ENCODE assay signal across 14 cellular contexts in the genomic region with DNA sequence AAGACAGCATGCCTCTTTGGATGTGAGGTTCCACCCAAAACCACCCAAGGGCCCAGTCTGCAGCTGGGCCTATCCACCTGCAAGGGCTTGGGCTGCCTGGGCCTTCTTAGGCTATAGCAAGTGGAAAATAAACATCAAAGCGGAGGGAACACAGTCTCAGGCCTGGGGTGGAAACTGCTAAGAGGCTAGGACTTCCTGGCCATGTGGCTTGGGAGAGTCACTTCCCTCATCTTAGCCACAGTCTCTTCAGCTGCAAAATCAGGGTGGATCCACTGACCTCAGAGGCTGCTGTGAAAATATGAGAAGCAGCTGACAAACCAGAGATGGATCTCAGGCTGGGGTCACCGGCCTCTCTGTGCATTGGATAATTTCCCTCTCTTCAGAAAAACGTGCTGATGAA. TPM values are rescaled to one million over a fixed set of nuclear protein-coding genes. Genes with fewer than 3 reads are reported as not detected.
DNase-seq lines count a peak whose midpoint lies in the region; ATAC-seq and TF ChIP-seq lines count a peak whose summit lies in the region.
"Had no signal": no experiment of that assay in that cellular context is flagged by ENCODE, and none has a peak within 500 bp of the region (broad histone marks: within the 10 kb centered on the region; RNA-seq: fewer than 3 reads in every experiment).

No MANE protein-coding gene starts in this region.

- no peak for DNase-seq in CD4-positive, alpha-beta memory T cell
- DNase-seq in Jurkat, Clone E6-1 (ENCODE audit: low read depth, low spot score): peak; percentile 32
- peak; percentile 15 for DNase-seq in activated CD4-positive, alpha-beta memory T cell treated with anti-CD3 and anti-CD28 coated beads for 36 hours
- DNase-seq in naive thymus-derived CD4-positive, alpha-beta T cell: no peak
- DNase-seq in G401 (ENCODE audit: low spot score) (no peak), ecto neural progenitor cell (ENCODE audit: low spot score) (no peak), progenitor cell of endocrine pancreas (ENCODE audit: low spot score, unreplicated experiment) (no peak)
- DNase-seq: activated T-cell treated with anti-CD3 and anti-CD28 coated beads, Interleukin-2, amount 50 U/mL, for 1 hour; brain microvascular endothelial cell; NCI-H2081; stimulated activated CD4-positive, alpha-beta T cell treated with anti-CD3 and anti-CD28 coated beads, Interleukin-4, amount 100 ng/mL, for 4 hours had no signal

- intact Hi-C loops in CD4-positive, alpha-beta memory T cell (cut with micrococcal nuclease): no loop called here
- intact Hi-C loops in activated CD4-positive, alpha-beta memory T cell treated with anti-CD3 and anti-CD28 coated beads for 36 hours (cut with micrococcal nuclease): no loop called here
- intact Hi-C loops in naive thymus-derived CD4-positive, alpha-beta T cell (cut with micrococcal nuclease): loop anchor here in 1 of 2 donors (5.0 kb wide), 1 partner anchor 49 kb away; a partner anchor contains a TSS

- in situ Hi-C loops in G401 (cut with HindIII; ENCODE audit: low sequenced_read_pairs): no loop called here

- CTCF ChIA-PET in CD4-positive, alpha-beta memory T cell (lab: Charles Lee; ENCODE audit: partially characterized antibody): no interaction called here
- CTCF ChIA-PET in activated CD4-positive, alpha-beta memory T cell treated with anti-CD3 and anti-CD28 coated beads for 36 hours (lab: Charles Lee): interaction anchor here (1.3 kb wide), 1 partner anchor 40 kb away, joined by 5 read pairs; no protein-coding TSS in a partner anchor
- CTCF ChIA-PET in naive thymus-derived CD4-positive, alpha-beta T cell (lab: Charles Lee): interaction anchor here (0.7 kb wide), 1 partner anchor 40 kb away, joined by 3 read pairs; no protein-coding TSS in a partner anchor

- peaks cover 22% of the 10 kb centered on the region for H3K36me3 ChIP-seq in CD4-positive, alpha-beta memory T cell (ENCODE audit: insufficient read depth, low read length)
- H3K36me3 ChIP-seq in naive thymus-derived CD4-positive, alpha-beta T cell (ENCODE audit: control insufficient read depth in 2 of 3, insufficient read depth in 3 of 3, low read length in 3 of 3): peaks cover 0 to 38% (median 10%) of the 10 kb centered on the region in 3 experiments
- H3K36me3 ChIP-seq: prostate gland had no signal

- ATAC-seq in naive thymus-derived CD4-positive, alpha-beta T cell: peak; percentile 79
- ATAC-seq in HG03175 (IDR thresholded peaks at IDR 0.05; ENCODE audit: unreplicated experiment): no peak

- no peak overlapping the region for H3K4me3 ChIP-seq in CD4-positive, alpha-beta memory T cell (ENCODE audit: low read length in 2 of 2)
- H3K4me3 ChIP-seq in Jurkat, Clone E6-1 (ENCODE audit: low read length): no peak overlapping the region
- no peak overlapping the region for H3K4me3 ChIP-seq in naive thymus-derived CD4-positive, alpha-beta T cell (ENCODE audit: low read length)
- H3K4me3 ChIP-seq: hepatocyte, prostate gland had no signal

- H3K36me3 Mint-ChIP-seq in CD4-positive, alpha-beta memory T cell: peaks cover 17 to 36% of the 10 kb centered on the region in 2 donors
- peaks cover 17% of the 10 kb centered on the region for H3K36me3 Mint-ChIP-seq in activated CD4-positive, alpha-beta memory T cell treated with anti-CD3 and anti-CD28 coated beads for 36 hours
- H3K36me3 Mint-ChIP-seq in naive thymus-derived CD4-positive, alpha-beta T cell: peaks cover 3 to 25% (median 9%) of the 10 kb centered on the region in 5 donors
- no peaks in the 10 kb centered on the region for H3K36me3 Mint-ChIP-seq in progenitor cell of endocrine pancreas (ENCODE audit: insufficient read depth)

- POLR2A ChIA-PET in CD4-positive, alpha-beta memory T cell (lab: Charles Lee; ENCODE audit: partially characterized antibody): interaction anchor here (1.1 kb wide), 1 partner anchor 58 kb away, joined by 3 read pairs; no protein-coding TSS in a partner anchor
- POLR2A ChIA-PET in activated CD4-positive, alpha-beta memory T cell treated with anti-CD3 and anti-CD28 coated beads for 36 hours (lab: Charles Lee): no interaction called here
- POLR2A ChIA-PET in naive thymus-derived CD4-positive, alpha-beta T cell (lab: Charles Lee): no interaction called here

- no peak overlapping the region for H3K27ac ChIP-seq in CD4-positive, alpha-beta memory T cell (ENCODE audit: low read depth, low read length)
- no peak overlapping the region for H3K27ac ChIP-seq in naive thymus-derived CD4-positive, alpha-beta T cell (ENCODE audit: low read depth, low read length)
- H3K27ac ChIP-seq: brain microvascular endothelial cell, hepatocyte, prostate gland had no signal

- H3K4me3 Mint-ChIP-seq in CD4-positive, alpha-beta memory T cell: no peak overlapping the region
- no peak overlapping the region for H3K4me3 Mint-ChIP-seq in activated CD4-positive, alpha-beta memory T cell treated with anti-CD3 and anti-CD28 coated beads for 36 hours
- H3K4me3 Mint-ChIP-seq in naive thymus-derived CD4-positive, alpha-beta T cell: no peak overlapping the region
- no peak overlapping the region for H3K4me3 Mint-ChIP-seq in progenitor cell of endocrine pancreas (ENCODE audit: low read depth)

- peaks cover 17 to 31% (median 23%) of the 10 kb centered on the region in 4 donors for H3K4me1 Mint-ChIP-seq in CD4-positive, alpha-beta memory T cell
- H3K4me1 Mint-ChIP-seq in activated CD4-positive, alpha-beta memory T cell treated with anti-CD3 and anti-CD28 coated beads for 36 hours (ENCODE audit: low read depth): peaks cover 25% of the 10 kb centered on the region
- peaks cover 4 to 51% (median 13%) of the 10 kb centered on the region in 7 donors for H3K4me1 Mint-ChIP-seq in naive thymus-derived CD4-positive, alpha-beta T cell
- H3K4me1 Mint-ChIP-seq in progenitor cell of endocrine pancreas (ENCODE audit: low read depth): no peaks in the 10 kb centered on the region

- no peaks in the 10 kb centered on the region for H3K27me3 ChIP-seq in CD4-positive, alpha-beta memory T cell (ENCODE audit: insufficient read depth, low read length)
- no peaks in the 10 kb centered on the region for H3K27me3 ChIP-seq in naive thymus-derived CD4-positive, alpha-beta T cell (ENCODE audit: control insufficient read depth in 2 of 2, insufficient read depth in 2 of 2, low read length in 2 of 2)
- H3K27me3 ChIP-seq: brain microvascular endothelial cell, hepatocyte had no signal

- H3K27me3 Mint-ChIP-seq in CD4-positive, alpha-beta memory T cell: no peaks in the 10 kb centered on the region
- H3K27me3 Mint-ChIP-seq in activated CD4-positive, alpha-beta memory T cell treated with anti-CD3 and anti-CD28 coated beads for 36 hours: no peaks in the 10 kb centered on the region
- H3K27me3 Mint-ChIP-seq in naive thymus-derived CD4-positive, alpha-beta T cell: no peaks in the 10 kb centered on the region
- no peaks in the 10 kb centered on the region for H3K27me3 Mint-ChIP-seq in progenitor cell of endocrine pancreas

- no peaks in the 10 kb centered on the region for H3K9me3 ChIP-seq in CD4-positive, alpha-beta memory T cell (ENCODE audit: control insufficient read depth in 1 of 2, low read length in 2 of 2)
- no peaks in the 10 kb centered on the region for H3K9me3 ChIP-seq in naive thymus-derived CD4-positive, alpha-beta T cell (ENCODE audit: control insufficient read depth in 2 of 3, low read length in 3 of 3)
- H3K9me3 ChIP-seq: prostate gland had no signal

- TF ChIP-seq CTCF in progenitor cell of endocrine pancreas (IDR thresholded peaks at IDR 0.05; ENCODE audit: unreplicated experiment): no peak

- H3K27ac Mint-ChIP-seq in CD4-positive, alpha-beta memory T cell: peak overlapping the region in 4 of 7 donors; percentile 24 to 92 (median 62)
- H3K27ac Mint-ChIP-seq in activated CD4-positive, alpha-beta memory T cell treated with anti-CD3 and anti-CD28 coated beads for 36 hours: no peak overlapping the region
- peak overlapping the region in 5 of 9 donors; percentile 12 to 49 (median 42) for H3K27ac Mint-ChIP-seq in naive thymus-derived CD4-positive, alpha-beta T cell
- H3K27ac Mint-ChIP-seq in progenitor cell of endocrine pancreas: no peak overlapping the region

- H3K4me1 ChIP-seq in CD4-positive, alpha-beta memory T cell (ENCODE audit: insufficient read depth, low read length): peaks cover 15% of the 10 kb centered on the region
- peaks cover 0 to 13% of the 10 kb centered on the region in 2 donors for H3K4me1 ChIP-seq in naive thymus-derived CD4-positive, alpha-beta T cell (ENCODE audit: control insufficient read depth in 2 of 2, insufficient read depth in 2 of 2, low read length in 2 of 2)
- H3K4me1 ChIP-seq: prostate gland had no signal

- H3K9me3 Mint-ChIP-seq in CD4-positive, alpha-beta memory T cell: no peaks in the 10 kb centered on the region
- H3K9me3 Mint-ChIP-seq in activated CD4-positive, alpha-beta memory T cell treated with anti-CD3 and anti-CD28 coated beads for 36 hours: peaks cover 4% of the 10 kb centered on the region
- H3K9me3 Mint-ChIP-seq in naive thymus-derived CD4-positive, alpha-beta T cell: peaks cover 0 to 5% (median 0%) of the 10 kb centered on the region in 11 donors
- no peaks in the 10 kb centered on the region for H3K9me3 Mint-ChIP-seq in progenitor cell of endocrine pancreas (ENCODE audit: low read depth)

RNA-seq across cellular contexts. Expression of a gene that starts 30.6 kb away (rescaled TPM):
- total RNA-seq in CD4-positive, alpha-beta memory T cell: 10 to 100 TPM; 72.7 to 74.5 TPM
- polyA plus RNA-seq in CD4-positive, alpha-beta memory T cell: 10 to 100 TPM; 22.2 to 45.4 TPM
- polyA plus RNA-seq in Jurkat, Clone E6-1 (2012; ENCODE audit: insufficient read depth, insufficient read length): 83.7 TPM
- 10 to 100 TPM; 41.1 to 43.0 TPM for total RNA-seq in activated CD4-positive, alpha-beta memory T cell treated with anti-CD3 and anti-CD28 coated beads for 36 hours
- total RNA-seq in naive thymus-derived CD4-positive, alpha-beta T cell: 100 to 1,000 TPM in 1 of 5 experiments, 10 to 100 TPM in 4; 63.6 to 107 (median 72.9) TPM
- 10 to 100 TPM; 25.8 to 45.8 TPM for polyA plus RNA-seq in naive thymus-derived CD4-positive, alpha-beta T cell
- total RNA-seq in G401 (2014; rRNA removed; shearing (Covaris generic)): 39.1 and 60.0 TPM in 2 replicates
- total RNA-seq in progenitor cell of endocrine pancreas: 36.4 and 38.7 TPM in 2 replicates

RNA-seq across cellular contexts. Expression of a gene that starts 47.1 kb away (rescaled TPM):
- total RNA-seq in CD4-positive, alpha-beta memory T cell: 10 to 100 TPM; 23.9 to 27.9 TPM
- 10 to 100 TPM; 46.6 to 47.8 TPM for polyA plus RNA-seq in CD4-positive, alpha-beta memory T cell
- 18.2 TPM for polyA plus RNA-seq in Jurkat, Clone E6-1 (2012; ENCODE audit: insufficient read depth, insufficient read length)
- 10 to 100 TPM; 27.9 to 31.2 TPM for total RNA-seq in activated CD4-positive, alpha-beta memory T cell treated with anti-CD3 and anti-CD28 coated beads for 36 hours
- total RNA-seq in naive thymus-derived CD4-positive, alpha-beta T cell: 10 to 100 TPM; 16.7 to 44.8 (median 20.6) TPM
- polyA plus RNA-seq in naive thymus-derived CD4-positive, alpha-beta T cell: 10 to 100 TPM; 14.4 to 30.5 TPM
- 24.1 and 55.9 TPM in 2 replicates for total RNA-seq in G401 (2014; rRNA removed; shearing (Covaris generic))
- 16.6 and 19.1 TPM in 2 replicates for total RNA-seq in progenitor cell of endocrine pancreas

RNA-seq across cellular contexts. Expression of a gene that starts 59.2 kb away (rescaled TPM):
- total RNA-seq in CD4-positive, alpha-beta memory T cell: 10 to 100 TPM; 19.5 to 20.7 TPM
- 10 to 100 TPM; 17.6 to 28.9 TPM for polyA plus RNA-seq in CD4-positive, alpha-beta memory T cell
- polyA plus RNA-seq in Jurkat, Clone E6-1 (2012; ENCODE audit: insufficient read depth, insufficient read length): 31.7 TPM
- total RNA-seq in activated CD4-positive, alpha-beta memory T cell treated with anti-CD3 and anti-CD28 coated beads for 36 hours: 10 to 100 TPM; 20.6 to 22.0 TPM
- 10 to 100 TPM; 18.9 to 22.8 (median 20.1) TPM for total RNA-seq in naive thymus-derived CD4-positive, alpha-beta T cell
- 10 to 100 TPM; 23.4 to 29.0 TPM for polyA plus RNA-seq in naive thymus-derived CD4-positive, alpha-beta T cell
- total RNA-seq in G401 (2014; rRNA removed; shearing (Covaris generic)): 32.4 and 47.1 TPM in 2 replicates
- 23.2 and 25.4 TPM in 2 replicates for total RNA-seq in progenitor cell of endocrine pancreas

RNA-seq across cellular contexts. Expression of a gene that starts 59.2 kb away (rescaled TPM):
- total RNA-seq in CD4-positive, alpha-beta memory T cell: 10 to 100 TPM; 54.0 to 59.7 TPM
- 10 to 100 TPM in 1 of 2 donors, 1 to 10 TPM in 1; 7.9 to 19.7 TPM for polyA plus RNA-seq in CD4-positive, alpha-beta memory T cell
- polyA plus RNA-seq in Jurkat, Clone E6-1 (2012; ENCODE audit: insufficient read depth, insufficient read length): 55.0 TPM
- 10 to 100 TPM; 41.7 to 44.3 TPM for total RNA-seq in activated CD4-positive, alpha-beta memory T cell treated with anti-CD3 and anti-CD28 coated beads for 36 hours
- total RNA-seq in naive thymus-derived CD4-positive, alpha-beta T cell: 10 to 100 TPM; 45.5 to 64.3 (median 59.1) TPM
- polyA plus RNA-seq in naive thymus-derived CD4-positive, alpha-beta T cell: 10 to 100 TPM; 21.5 to 23.9 TPM
- total RNA-seq in G401 (2014; rRNA removed; shearing (Covaris generic)): 23.6 and 32.7 TPM in 2 replicates
- total RNA-seq in progenitor cell of endocrine pancreas: 42.7 and 43.2 TPM in 2 replicates

Comparison
In these comparisons a context has a peak if more than half of its experiments do, and no peak if none do; other contexts are left out.
1. DNase-seq: peak in Jurkat, Clone E6-1 (single experiment) and activated CD4-positive, alpha-beta memory T cell treated with anti-CD3 and anti-CD28 coated beads for 36 hours (single experiment); none in CD4-positive, alpha-beta memory T cell (0 of 5), naive thymus-derived CD4-positive, alpha-beta T cell (0 of 9), G401 (single experiment), ecto neural progenitor cell (single experiment) and progenitor cell of endocrine pancreas (single experiment).
2. H3K27ac Mint-ChIP-seq: peak in CD4-positive, alpha-beta memory T cell (4 of 7) and naive thymus-derived CD4-positive, alpha-beta T cell (5 of 9); none in activated CD4-positive, alpha-beta memory T cell treated with anti-CD3 and anti-CD28 coated beads for 36 hours (single experiment) and progenitor cell of endocrine pancreas (single experiment).